In the genomic region with DNA sequence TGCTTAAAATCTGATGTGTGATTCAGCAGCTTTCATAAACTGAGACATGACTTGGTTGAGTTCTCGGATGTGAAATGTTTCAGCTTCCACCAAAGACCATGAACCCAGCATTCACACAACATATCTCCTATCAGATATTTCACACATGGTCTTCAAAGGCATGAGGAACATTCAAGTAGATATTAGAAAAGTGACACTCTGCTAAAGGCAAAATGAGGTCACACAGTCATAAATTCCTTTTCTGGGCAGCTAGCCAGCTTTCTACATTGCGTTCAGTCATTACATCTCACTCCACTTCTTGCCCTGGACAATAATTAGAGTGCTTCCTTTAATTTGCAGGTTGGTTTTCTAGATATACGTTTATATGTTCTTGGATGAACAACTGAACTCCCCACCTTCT, we compare ENCODE assay signal across 8 cellular contexts.
DNase-seq lines count a peak whose midpoint lies in the region; ATAC-seq, FAIRE-seq and TF ChIP-seq lines count a peak whose summit lies in the region.

No MANE protein-coding gene starts in this region.

- peaks cover 7% of the 10 kb centered on the region for H3K4me1 ChIP-seq in SJCRH30
- no peaks in the 10 kb centered on the region for H3K4me1 ChIP-seq in BE2C

- H3K36me3 ChIP-seq in SJCRH30 (no peaks in the 10 kb centered on the region), BE2C (no peaks in the 10 kb centered on the region)

- no peak for ATAC-seq in HG03439 (IDR thresholded peaks at IDR 0.05; ENCODE audit: unreplicated experiment)

- H3K27ac ChIP-seq in C4-2B (peak overlapping the region; percentile 68; the same call in 1 of the 2 replicates), SJCRH30 (no peak overlapping the region)

- H3K27me3 ChIP-seq in SJCRH30 (no peaks in the 10 kb centered on the region), BE2C (no peaks in the 10 kb centered on the region)

- H3K4me3 ChIP-seq in SJCRH30 (no peak overlapping the region), BE2C (ENCODE audit: low read depth, low read length) (no peak overlapping the region)

- TF ChIP-seq CTCF in C4-2B (conservative IDR thresholded peaks at IDR 0.05) = no peak
- no peak for TF ChIP-seq CTCF in BE2C (IDR thresholded peaks at IDR 0.05; ENCODE audit: low read depth, low read length)

- FAIRE-seq in islet of Langerhans (lab: Jason Lieb, UNC) = peak; percentile 98

- DNase-seq in NCI-H1436 (lab: John Stamatoyannopoulos, UW) (peak; percentile 52), SJCRH30 (peak; percentile 9 to 59), NCI-H1930 (lab: John Stamatoyannopoulos, UW) (no peak), BE2C (no peak), 8988T (no peak)

- H3K9me3 ChIP-seq in SJCRH30 (replicated peaks) (no peaks in the 10 kb centered on the region), BE2C (no peaks in the 10 kb centered on the region)

Comparison
In these comparisons a context has a peak if more than half of its experiments do, and no peak if none do; other contexts are left out.
1. DNase-seq: peak in NCI-H1436 (single experiment) and SJCRH30 (2 of 2); none in NCI-H1930 (0 of 2), BE2C (single experiment) and 8988T (single experiment).